In the genomic region with DNA sequence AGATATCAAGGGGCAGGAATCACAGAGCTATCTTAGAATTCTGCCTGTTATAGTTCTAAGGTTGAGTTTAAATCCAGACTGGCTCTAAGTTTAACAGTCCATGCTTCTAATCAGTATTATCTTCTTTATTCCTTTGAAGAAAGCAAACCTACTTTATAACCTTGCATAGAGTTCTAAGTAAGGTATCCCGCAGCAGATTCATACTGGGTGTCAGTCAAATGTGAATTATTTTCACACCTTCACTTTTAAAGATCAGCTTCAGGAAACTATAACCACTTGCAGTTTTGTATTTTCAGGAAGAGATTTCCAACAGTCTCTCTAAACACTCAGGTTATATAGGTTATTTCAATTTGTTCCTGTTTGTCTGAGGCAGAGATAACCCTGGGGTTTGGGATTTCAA, we compare ENCODE assay signal across 9 cellular contexts. TPM values are rescaled to one million over a fixed set of nuclear protein-coding genes. Genes with fewer than 3 reads are reported as not detected.
A peak's percentile ranks its signal among the peaks of the same experiment; 100 is the strongest.
DNase-seq lines count a peak whose midpoint lies in the region; ATAC-seq and TF ChIP-seq lines count a peak whose summit lies in the region.
"Had no signal": no experiment of that assay in that cellular context is flagged by ENCODE, and none has a peak within 500 bp of the region (broad histone marks: within the 10 kb centered on the region; RNA-seq: fewer than 3 reads in every experiment).

No MANE protein-coding gene starts in this region.

- CTCF ChIA-PET in activated naive CD4-positive, alpha-beta T cell treated with anti-CD3 and anti-CD28 coated beads for 36 hours (lab: Charles Lee): interaction anchor here (0.6 to 4.6 kb wide), 10 partner anchors 14 to 198 kb away, joined by 3 to 44 read pairs (median 4); partner anchors contain the start of genes ANKRD22 and STAMBPL1
- CTCF ChIA-PET in T-cell (lab: Charles Lee): interaction anchor here (0.6 to 1.6 kb wide), 5 partner anchors 28 to 67 kb away, joined by 3 to 6 read pairs (median 3); no protein-coding TSS in a partner anchor

- no peaks in the 10 kb centered on the region for H3F3A ChIP-seq in GM23338 (replicated peaks; ENCODE audit: low read depth)

- no peak for TF ChIP-seq CTCF in GM23338 (conservative IDR thresholded peaks at IDR 0.05; ENCODE audit: low read depth in 2 of 2)
- no peak for TF ChIP-seq CTCF in tibial nerve (IDR thresholded peaks at IDR 0.05)

- peak overlapping the region; percentile 82 for H3K27ac Mint-ChIP-seq in activated naive CD4-positive, alpha-beta T cell treated with anti-CD3 and anti-CD28 coated beads for 36 hours
- H3K27ac Mint-ChIP-seq in T-cell (peak overlapping the region; percentile 46 to 57), GM23338 (no peak overlapping the region)
- peak overlapping the region; percentile 94 for H3K27ac Mint-ChIP-seq in stimulated activated naive B cell treated with anti-CD40 and anti-IgM and Interleukin-4, amounts not matched to agents 10 μg/mL and 1 μg/mL and 100 μg/mL, for 72 hours

- 82 to 91% methylated on average over 1 of the region's 1 CpG for WGBS in tibial nerve, 2 donors

- no peak overlapping the region for H3K27ac ChIP-seq in GM23338 (ENCODE audit: low read depth)
- H3K27ac ChIP-seq in tibial nerve: peak overlapping the region in 1 of 4 donors; percentile 51

- H4K20me1 ChIP-seq in GM23338 (replicated peaks; ENCODE audit: insufficient read depth): no peaks in the 10 kb centered on the region

- POLR2A ChIA-PET in T-cell (lab: Charles Lee): no interaction called here

- H3K9me3 Mint-ChIP-seq in activated naive CD4-positive, alpha-beta T cell treated with anti-CD3 and anti-CD28 coated beads for 36 hours: no peaks in the 10 kb centered on the region
- H3K9me3 Mint-ChIP-seq in T-cell: no peaks in the 10 kb centered on the region
- no peaks in the 10 kb centered on the region for H3K9me3 Mint-ChIP-seq in stimulated activated naive B cell treated with anti-CD40 and anti-IgM and Interleukin-4, amounts not matched to agents 10 μg/mL and 1 μg/mL and 100 μg/mL, for 72 hours
- no peaks in the 10 kb centered on the region for H3K9me3 Mint-ChIP-seq in GM23338

- H3K9me3 ChIP-seq in tibial nerve: no peaks in the 10 kb centered on the region

- H3K4me2 ChIP-seq in GM23338: no peak overlapping the region

- TF ChIP-seq POLR2A in tibial nerve (IDR thresholded peaks at IDR 0.05): no peak

- no peaks in the 10 kb centered on the region for H3K9me2 ChIP-seq in GM23338 (ENCODE audit: insufficient read depth)

- H3K36me3 ChIP-seq in GM23338 (ENCODE audit: insufficient read depth) (no peaks in the 10 kb centered on the region), tibial nerve (peaks cover 0 to 4% (median 0%) of the 10 kb centered on the region in 3 donors)

- peaks cover 61% of the 10 kb centered on the region for H3K4me1 Mint-ChIP-seq in activated naive CD4-positive, alpha-beta T cell treated with anti-CD3 and anti-CD28 coated beads for 36 hours (ENCODE audit: low read depth)
- peaks cover 40 to 53% (median 48%) of the 10 kb centered on the region in 3 donors for H3K4me1 Mint-ChIP-seq in T-cell
- peaks cover 29 to 65% of the 10 kb centered on the region in 2 donors for H3K4me1 Mint-ChIP-seq in stimulated activated naive B cell treated with anti-CD40 and anti-IgM and Interleukin-4, amounts not matched to agents 10 μg/mL and 1 μg/mL and 100 μg/mL, for 72 hours
- peaks cover 10% of the 10 kb centered on the region; the same call in 2 of the 3 replicates for H3K4me1 Mint-ChIP-seq in GM23338

- H3K36me3 Mint-ChIP-seq in activated naive CD4-positive, alpha-beta T cell treated with anti-CD3 and anti-CD28 coated beads for 36 hours (ENCODE audit: low read depth): peaks cover 24% of the 10 kb centered on the region
- H3K36me3 Mint-ChIP-seq in T-cell (peaks cover 42% of the 10 kb centered on the region), GM23338 (ENCODE audit: low read depth) (peaks cover 8% of the 10 kb centered on the region; the same call in 2 of the 3 replicates)
- peaks cover 24 to 33% of the 10 kb centered on the region in 2 donors for H3K36me3 Mint-ChIP-seq in stimulated activated naive B cell treated with anti-CD40 and anti-IgM and Interleukin-4, amounts not matched to agents 10 μg/mL and 1 μg/mL and 100 μg/mL, for 72 hours

- H3K27me3 ChIP-seq in GM23338 (ENCODE audit: insufficient read depth): no peaks in the 10 kb centered on the region
- no peaks in the 10 kb centered on the region for H3K27me3 ChIP-seq in tibial nerve

- TF ChIP-seq EP300 in tibial nerve (IDR thresholded peaks at IDR 0.05): no peak

- H3K4me3 Mint-ChIP-seq in activated naive CD4-positive, alpha-beta T cell treated with anti-CD3 and anti-CD28 coated beads for 36 hours: peak overlapping the region; percentile 2
- peak overlapping the region in 1 of 3 donors; percentile 20 for H3K4me3 Mint-ChIP-seq in T-cell
- peak overlapping the region; percentile 59 to 65 for H3K4me3 Mint-ChIP-seq in stimulated activated naive B cell treated with anti-CD40 and anti-IgM and Interleukin-4, amounts not matched to agents 10 μg/mL and 1 μg/mL and 100 μg/mL, for 72 hours
- H3K4me3 Mint-ChIP-seq in GM23338: no peak overlapping the region

- H3K4me3 ChIP-seq in GM23338: no peak overlapping the region
- no peak overlapping the region for H3K4me3 ChIP-seq in tibial nerve

- H2AFZ ChIP-seq in GM23338: no peak overlapping the region

- no peaks in the 10 kb centered on the region for H3K4me1 ChIP-seq in GM23338 (ENCODE audit: insufficient read depth)
- peaks cover 0 to 32% (median 16%) of the 10 kb centered on the region in 4 donors for H3K4me1 ChIP-seq in tibial nerve

- H3K79me2 ChIP-seq in GM23338 (replicated peaks; ENCODE audit: insufficient read depth): no peaks in the 10 kb centered on the region

- intact Hi-C loops in activated naive CD4-positive, alpha-beta T cell treated with anti-CD3 and anti-CD28 coated beads for 36 hours (cut with micrococcal nuclease): loop anchor here (1.0 to 10.0 kb wide), 6 partner anchors 21 to 1816 kb away; partner anchors contain the start of genes FAS and STAMBPL1

- ATAC-seq in HG02973 (IDR thresholded peaks at IDR 0.05; ENCODE audit: unreplicated experiment) (peak; percentile 7), T-cell (replicated peaks in 1 of 4) (no peak), GM23338 (no peak)
- peak; percentile 8 to 19 for ATAC-seq in stimulated activated naive B cell treated with anti-CD40 and anti-IgM and Interleukin-4, amounts not matched to agents 10 μg/mL and 1 μg/mL and 100 μg/mL, for 72 hours (replicated peaks)

- DNase-seq in activated naive CD4-positive, alpha-beta T cell treated with anti-CD3 and anti-CD28 coated beads for 36 hours: no peak
- no peak for DNase-seq in activated naive CD4-positive, alpha-beta T cell treated with Interleukin-2 at 50 U/mL for 16 hours
- DNase-seq in T-cell: no peak
- DNase-seq in stimulated activated naive B cell treated with anti-CD40 and anti-IgM and Interleukin-4, amounts not matched to agents 10 μg/mL and 1 μg/mL and 100 μg/mL, for 72 hours: no peak
- no peak for DNase-seq in mesenteric fat pad (ENCODE audit: low spot score)
- DNase-seq in GM23338 (ENCODE audit: low spot score): no peak
- DNase-seq in tibial nerve (ENCODE audit: low spot score in 2 of 2): no peak
- DNase-seq: foreskin melanocyte had no signal

- H3K27me3 Mint-ChIP-seq in activated naive CD4-positive, alpha-beta T cell treated with anti-CD3 and anti-CD28 coated beads for 36 hours (ENCODE audit: low read depth): no peaks in the 10 kb centered on the region
- H3K27me3 Mint-ChIP-seq in T-cell (no peaks in the 10 kb centered on the region), GM23338 (ENCODE audit: insufficient read depth, low read depth, poor library complexity) (no peaks in the 10 kb centered on the region)
- H3K27me3 Mint-ChIP-seq in stimulated activated naive B cell treated with anti-CD40 and anti-IgM and Interleukin-4, amounts not matched to agents 10 μg/mL and 1 μg/mL and 100 μg/mL, for 72 hours: no peaks in the 10 kb centered on the region

TF ChIP-seq in GM23338, 12 proteins besides CTCF, POLR2A, EP300 and RAD21 (continues in another document):
- TF ChIP-seq EZH2 (IDR thresholded peaks at IDR 0.05; ENCODE audit: low read depth, unreplicated experiment): no peak

RNA-seq across cellular contexts. Expression of gene STAMBPL1, which starts 21.2 kb away (rescaled TPM):
- total RNA-seq in activated naive CD4-positive, alpha-beta T cell treated with anti-CD3 and anti-CD28 coated beads for 36 hours: 10 to 100 TPM; 23.2 to 23.6 TPM
- total RNA-seq in T-cell: 10 to 100 TPM; 27.5 to 37.8 (median 34.5) TPM
- 5.1 TPM for total RNA-seq in mesenteric fat pad
- total RNA-seq in GM23338 (2014; rRNA removed; shearing (Covaris generic)): 11.5 and 12.5 TPM in 2 replicates
- 1.8 and 2.5 TPM in 2 replicates for polyA plus RNA-seq in GM23338 (2016; fragmentation: Nextera tagmentation; extraction: Ambion mirVana)
- 10 to 100 TPM; 14.2 to 34.5 (median 25.5) TPM for total RNA-seq in tibial nerve

RNA-seq across cellular contexts. Expression of gene ANKRD22, which starts 49.6 kb away (rescaled TPM):
- under 1 TPM in 1 of 2 experiments, not detected in 1; 0.12 TPM for total RNA-seq in activated naive CD4-positive, alpha-beta T cell treated with anti-CD3 and anti-CD28 coated beads for 36 hours
- total RNA-seq in T-cell: not detected
- 0.80 TPM for total RNA-seq in mesenteric fat pad
- total RNA-seq in GM23338 (2014; rRNA removed; shearing (Covaris generic)): not detected in 2 replicates
- not detected in 2 replicates for polyA plus RNA-seq in GM23338 (2016; fragmentation: Nextera tagmentation; extraction: Ambion mirVana)
- not detected for total RNA-seq in tibial nerve

RNA-seq across cellular contexts. Expression of gene ACTA2, which starts 51.4 kb away (rescaled TPM):
- total RNA-seq in activated naive CD4-positive, alpha-beta T cell treated with anti-CD3 and anti-CD28 coated beads for 36 hours: 1 to 10 TPM; 3.6 to 4.0 TPM
- 1 to 10 TPM; 4.0 to 7.8 (median 5.3) TPM for total RNA-seq in T-cell
- total RNA-seq in mesenteric fat pad: 204 TPM
- 2.4 and 9.4 TPM in 2 replicates for total RNA-seq in GM23338 (2014; rRNA removed; shearing (Covaris generic))
- 3.4 and 3.9 TPM in 2 replicates for polyA plus RNA-seq in GM23338 (2016; fragmentation: Nextera tagmentation; extraction: Ambion mirVana)
- 100 to 1,000 TPM; 340 to 708 (median 458) TPM for total RNA-seq in tibial nerve

Comparison
In these comparisons a context has a peak if more than half of its experiments do, and no peak if none do; other contexts are left out.
1. ATAC-seq: peak in HG02973 (single experiment) and stimulated activated naive B cell treated with anti-CD40 and anti-IgM and Interleukin-4, amounts not matched to agents 10 μg/mL and 1 μg/mL and 100 μg/mL, for 72 hours (2 of 2); none in T-cell (0 of 4) and GM23338 (single experiment).
2. RNA of gene ACTA2, which starts 51.4 kb away (total RNA-seq): 340 to 708 TPM in tibial nerve and 204 TPM in mesenteric fat pad (single experiment); 2.4 to 9.4 TPM in GM23338, 4.0 to 7.8 TPM in T-cell and 3.6 to 4.0 TPM in activated naive CD4-positive, alpha-beta T cell treated with anti-CD3 and anti-CD28 coated beads for 36 hours; every median in the first group is over 10 times any median in the second.